Comparison of ENCODE assay signal across 15 cellular contexts in genomic region chr17:71970312-71970711, GRCh38.
A peak's percentile ranks its signal among the peaks of the same experiment; 100 is the strongest.
DNase-seq lines count a peak whose midpoint lies in the region; ATAC-seq, FAIRE-seq and TF ChIP-seq lines count a peak whose summit lies in the region.
"Had no signal": no experiment of that assay in that cellular context is flagged by ENCODE, and none has a peak within 500 bp of the region (broad histone marks: within the 10 kb centered on the region; RNA-seq: fewer than 3 reads in every experiment).

No MANE protein-coding gene starts in this region.

- no peak overlapping the region for H2AFZ ChIP-seq in astrocyte (ENCODE audit: low read depth, low read length)

- no peak overlapping the region for H4K8ac ChIP-seq in mesendoderm (ENCODE audit: low read depth, low read length)

- H2AK5ac ChIP-seq in mesendoderm (ENCODE audit: low read length): no peak overlapping the region

- no peaks in the 10 kb centered on the region for H3K79me2 ChIP-seq in astrocyte (ENCODE audit: insufficient read depth, low read length)
- H3K79me2 ChIP-seq in mesendoderm (ENCODE audit: control insufficient read depth, insufficient read depth, low read length): no peaks in the 10 kb centered on the region

- H3K4me3 ChIP-seq in astrocyte (ENCODE audit: insufficient read depth, low read depth, low read length) (no peak overlapping the region), mesendoderm (ENCODE audit: low read length) (no peak overlapping the region)
- H3K4me3 ChIP-seq: heart right ventricle, prostate gland had no signal

- no peak overlapping the region for H3K23ac ChIP-seq in mesendoderm (ENCODE audit: low read length)

- POLR2A ChIA-PET in activated CD4-positive, alpha-beta T cell treated with anti-CD3 and anti-CD28 coated beads, Interleukin-2, amount 10 ng/mL, durations not matched to agents 7 days and 5 days (lab: Charles Lee): no interaction called here

- H3K4ac ChIP-seq in mesendoderm (ENCODE audit: low read depth, low read length): no peak overlapping the region

- no peaks in the 10 kb centered on the region for H3K9me3 ChIP-seq in astrocyte (ENCODE audit: insufficient read depth, low read depth, low read length)
- H3K9me3 ChIP-seq: heart right ventricle, prostate gland had no signal

- peaks cover 4% of the 10 kb centered on the region for H3K27me3 Mint-ChIP-seq in astrocyte (ENCODE audit: low read depth, unreplicated experiment)
- H3K27me3 Mint-ChIP-seq in activated CD4-positive, alpha-beta T cell treated with anti-CD3 and anti-CD28 coated beads, Interleukin-2, amount 10 ng/mL, durations not matched to agents 7 days and 5 days: no peaks in the 10 kb centered on the region
- H3K27me3 Mint-ChIP-seq: T-helper 17 cell had no signal

- H3K27ac ChIP-seq in astrocyte (ENCODE audit: low read depth, low read length) (no peak overlapping the region), mesendoderm (ENCODE audit: low read depth, low read length) (no peak overlapping the region)
- H3K27ac ChIP-seq: heart right ventricle, prostate gland had no signal

- no peaks in the 10 kb centered on the region for H3K36me3 Mint-ChIP-seq in astrocyte (ENCODE audit: low read depth, unreplicated experiment)
- no peaks in the 10 kb centered on the region for H3K36me3 Mint-ChIP-seq in activated CD4-positive, alpha-beta T cell treated with anti-CD3 and anti-CD28 coated beads, Interleukin-2, amount 10 ng/mL, durations not matched to agents 7 days and 5 days (ENCODE audit: low read depth)

- no peak overlapping the region for H3K4me3 Mint-ChIP-seq in astrocyte (ENCODE audit: unreplicated experiment)
- no peak overlapping the region for H3K4me3 Mint-ChIP-seq in activated CD4-positive, alpha-beta T cell treated with anti-CD3 and anti-CD28 coated beads, Interleukin-2, amount 10 ng/mL, durations not matched to agents 7 days and 5 days
- H3K4me3 Mint-ChIP-seq: T-helper 17 cell had no signal

- no peak overlapping the region for H3K18ac ChIP-seq in mesendoderm (ENCODE audit: low read length)

- H3K9ac ChIP-seq in astrocyte (ENCODE audit: low read length) (no peak overlapping the region), mesendoderm (ENCODE audit: low read length) (no peak overlapping the region)

- no peak overlapping the region for H3K27ac Mint-ChIP-seq in astrocyte (ENCODE audit: unreplicated experiment)
- no peak overlapping the region for H3K27ac Mint-ChIP-seq in activated CD4-positive, alpha-beta T cell treated with anti-CD3 and anti-CD28 coated beads, Interleukin-2, amount 10 ng/mL, durations not matched to agents 7 days and 5 days
- H3K27ac Mint-ChIP-seq: T-helper 17 cell had no signal

- peaks cover 5% of the 10 kb centered on the region for H3K4me1 ChIP-seq in astrocyte (ENCODE audit: insufficient read depth, low read length)
- H3K4me1 ChIP-seq in mesendoderm (ENCODE audit: control insufficient read depth, low read depth, low read length): no peaks in the 10 kb centered on the region
- H3K4me1 ChIP-seq: prostate gland had no signal

- no peaks in the 10 kb centered on the region for H3K27me3 ChIP-seq in astrocyte (ENCODE audit: insufficient read depth, low read length)
- H3K27me3 ChIP-seq in mesendoderm (ENCODE audit: insufficient read depth, low read length, poor library complexity): no peaks in the 10 kb centered on the region
- H3K27me3 ChIP-seq: heart right ventricle had no signal

- peak; percentile 70 for ATAC-seq in GM18519 (IDR thresholded peaks at IDR 0.05; ENCODE audit: low FRiP score, unreplicated experiment)
- ATAC-seq in HG02885 (IDR thresholded peaks at IDR 0.05; ENCODE audit: poor library complexity, unreplicated experiment): peak; percentile 74
- no peak for ATAC-seq in HG03097 (IDR thresholded peaks at IDR 0.05; ENCODE audit: low FRiP score, unreplicated experiment)
- ATAC-seq: heart right ventricle, T-helper 17 cell had no signal

- peaks cover 3% of the 10 kb centered on the region for H3K9me3 Mint-ChIP-seq in astrocyte (ENCODE audit: unreplicated experiment)
- H3K9me3 Mint-ChIP-seq in activated CD4-positive, alpha-beta T cell treated with anti-CD3 and anti-CD28 coated beads, Interleukin-2, amount 10 ng/mL, durations not matched to agents 7 days and 5 days: peaks cover 3% of the 10 kb centered on the region

- no peak for TF ChIP-seq CTCF in astrocyte (IDR thresholded peaks at IDR 0.05; ENCODE audit: insufficient read depth, low read depth, low read length)

- H3K36me3 ChIP-seq in astrocyte (ENCODE audit: insufficient read depth, low read length): no peaks in the 10 kb centered on the region
- no peaks in the 10 kb centered on the region for H3K36me3 ChIP-seq in mesendoderm (ENCODE audit: control insufficient read depth, insufficient read depth, low read length)
- H3K36me3 ChIP-seq: heart right ventricle, prostate gland had no signal

- WGBS in mesendoderm (ENCODE audit: extremely low coverage, insufficient coverage, low lambda C conversion rate): no CpG with 5 or more reads among the region's 1 CpG

- H2BK5ac ChIP-seq in mesendoderm (ENCODE audit: low read length): no peak overlapping the region

- no peak for FAIRE-seq in astrocyte (lab: Jason Lieb, UNC)

- CTCF ChIA-PET in activated CD4-positive, alpha-beta T cell treated with anti-CD3 and anti-CD28 coated beads, Interleukin-2, amount 10 ng/mL, durations not matched to agents 7 days and 5 days (lab: Charles Lee): no interaction called here

- H4K20me1 ChIP-seq in astrocyte (ENCODE audit: insufficient read depth, low read length): no peaks in the 10 kb centered on the region

- H4K5ac ChIP-seq in mesendoderm (ENCODE audit: low read length): no peak overlapping the region

- DNase-seq in astrocyte (ENCODE audit: low read depth) (peak; percentile 34), mesendoderm (peak; percentile 30), OCI-M1 (lab: John Stamatoyannopoulos, UW) (no peak)
- no peak for DNase-seq in effector CD4-positive, alpha-beta T cell
- DNase-seq in activated CD4-positive, alpha-beta T cell treated with anti-CD3 and anti-CD28 coated beads, Interleukin-2, amount 10 ng/mL, durations not matched to agents 7 days and 5 days: no peak
- DNase-seq: activated naive CD4-positive, alpha-beta T cell treated with anti-CD3 and anti-CD28 coated beads, Interleukin-2, amount 50 U/mL, for 16 hours; COR-L47; heart right ventricle; midbrain; NCI-H1930; T-helper 17 cell had no signal

- H3K4me2 ChIP-seq in astrocyte (ENCODE audit: low read length) (no peak overlapping the region), mesendoderm (ENCODE audit: low read length) (no peak overlapping the region)

- no peak overlapping the region for H2BK120ac ChIP-seq in mesendoderm (ENCODE audit: low read depth, low read length)

- H3K4me1 Mint-ChIP-seq in astrocyte (ENCODE audit: low read depth, unreplicated experiment): peaks cover 3% of the 10 kb centered on the region
- no peaks in the 10 kb centered on the region for H3K4me1 Mint-ChIP-seq in activated CD4-positive, alpha-beta T cell treated with anti-CD3 and anti-CD28 coated beads, Interleukin-2, amount 10 ng/mL, durations not matched to agents 7 days and 5 days
- H3K4me1 Mint-ChIP-seq: T-helper 17 cell had no signal

- H3K79me1 ChIP-seq in mesendoderm (ENCODE audit: low read length): no peaks in the 10 kb centered on the region

- no peak overlapping the region for H2BK15ac ChIP-seq in mesendoderm (replicated peaks; ENCODE audit: low read depth)

- no peak overlapping the region for H3K56ac ChIP-seq in mesendoderm (ENCODE audit: low read length)

Comparison
In these comparisons a context has a peak if more than half of its experiments do, and no peak if none do; other contexts are left out.
1. DNase-seq: peak in astrocyte (single experiment) and mesendoderm (single experiment); none in OCI-M1 (single experiment), effector CD4-positive, alpha-beta T cell (single experiment) and activated CD4-positive, alpha-beta T cell treated with anti-CD3 and anti-CD28 coated beads, Interleukin-2, amount 10 ng/mL, durations not matched to agents 7 days and 5 days (single experiment).